Comparison of ENCODE assay signal across 23 cellular contexts in the genomic region with DNA sequence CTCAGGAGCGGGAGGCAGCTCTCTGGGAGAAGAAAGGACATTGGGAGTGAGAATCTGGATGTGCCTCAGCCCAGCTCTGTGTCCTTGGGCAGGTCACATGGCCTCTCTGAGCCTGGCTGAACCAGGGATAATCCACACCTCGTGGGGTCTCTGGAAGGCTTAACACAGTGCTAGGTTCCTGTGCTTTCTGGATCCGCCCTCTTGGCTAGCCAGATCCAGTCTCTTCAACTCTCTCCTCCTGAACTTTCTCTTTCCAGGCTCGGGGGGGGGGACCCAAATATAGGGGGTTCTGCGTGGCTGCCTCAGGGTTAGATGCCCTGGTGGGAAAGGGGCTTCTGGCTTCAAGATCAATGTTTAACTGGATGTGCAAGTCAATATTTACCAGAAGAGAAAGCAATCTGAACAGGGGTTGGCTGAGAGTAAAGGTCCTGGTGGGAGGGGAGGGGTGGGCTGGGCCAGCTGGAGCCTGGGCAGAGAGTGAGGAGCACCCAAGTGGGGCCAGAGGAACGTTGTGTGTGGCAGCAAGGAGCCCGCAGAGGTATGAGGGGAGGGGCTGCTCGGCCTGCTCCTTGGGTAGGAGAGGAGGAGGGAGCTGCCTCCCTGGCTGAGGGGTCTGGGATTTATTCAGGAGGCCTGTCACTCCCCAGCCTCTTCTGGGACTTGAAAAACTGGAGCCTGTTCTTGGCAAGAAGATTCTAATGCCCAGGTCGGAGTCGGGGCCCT. TPM values are rescaled to one million over a fixed set of nuclear protein-coding genes. Genes with fewer than 3 reads are reported as not detected.
DNase-seq lines count a peak whose midpoint lies in the region; ATAC-seq and TF ChIP-seq lines count a peak whose summit lies in the region.
"Had no signal": no experiment of that assay in that cellular context is flagged by ENCODE, and none has a peak within 500 bp of the region (broad histone marks: within the 10 kb centered on the region; RNA-seq: fewer than 3 reads in every experiment).

A gene (plus strand): TSS at position 501 of the 723 bp plus-strand sequence. CDS start 2,125 bp downstream, outside the sequence.

- H3K27ac ChIP-seq in CD4-positive, alpha-beta memory T cell (ENCODE audit: low read depth, low read length): no peak within 1 kb of the TSS
- H3K27ac ChIP-seq in WERI-Rb-1: no peak within 1 kb of the TSS; the same call in 1 of the 2 replicates
- peak within 1 kb of the TSS; percentile 55 to 57 for H3K27ac ChIP-seq in prostate gland
- H3K27ac ChIP-seq in gastrocnemius medialis: no peak within 1 kb of the TSS

- in situ Hi-C loops in gastrocnemius medialis (cut with MboI; ENCODE audit: low sequenced_read_pairs in 4 of 4): no loop called here

- DNase-seq in CD4-positive, alpha-beta memory T cell: no peak
- peak; percentile 50 for DNase-seq in WERI-Rb-1
- peak; percentile 92 for DNase-seq in left kidney (ENCODE audit: low read depth, low spot score)
- no peak for DNase-seq in prostate gland (ENCODE audit: low spot score)
- DNase-seq in erythroblast (lab: John Stamatoyannopoulos, UW): no peak
- no peak for DNase-seq in gastrocnemius medialis
- DNase-seq in MG63: no peak
- DNase-seq: activated CD4-positive, alpha-beta T cell treated with anti-CD3 and anti-CD28 coated beads, Interleukin-2, amount 50 U/mL, for 48 hours; activated T-cell treated with anti-CD3 and anti-CD28 coated beads, Interleukin-2, amount 50 U/mL, for 24 hours; effector CD4-positive, alpha-beta T cell; GF-D8; hippocampal formation; left ventricle myocardium superior; MM.1S; NCI-H187 treated with DMSO at 0.1 percent for 48 hours; OCI-M1; T1000 had no signal

- ATAC-seq in GM21529 (IDR thresholded peaks at IDR 0.05; ENCODE audit: unreplicated experiment) (no peak), gastrocnemius medialis (no peak)
- ATAC-seq: HCT116; left ventricle myocardium superior; natural killer cell treated with Interleukin-12 subunit alpha and Interleukin-12 subunit beta and Interleukin-15 and Interleukin-18, amount 100 ng/mL, for 72 hours had no signal

- peaks cover 0 to 2% (median 0%) of the 10 kb centered on the region in 4 donors for H3K4me1 Mint-ChIP-seq in CD4-positive, alpha-beta memory T cell
- H3K4me1 Mint-ChIP-seq: activated naive CD4-positive, alpha-beta T cell treated with anti-CD3 and anti-CD28 coated beads, Interleukin-2, amount 50 U/mL, for 24 hours had no signal

- H3K9me3 Mint-ChIP-seq in CD4-positive, alpha-beta memory T cell: no peaks in the 10 kb centered on the region
- H3K9me3 Mint-ChIP-seq: activated naive CD4-positive, alpha-beta T cell treated with anti-CD3 and anti-CD28 coated beads, Interleukin-2, amount 50 U/mL, for 24 hours; activated T-cell treated with anti-CD3 and anti-CD28 coated beads, Interleukin-2, amount 50 U/mL, for 24 hours; natural killer cell treated with Interleukin-12 subunit alpha and Interleukin-12 subunit beta and Interleukin-15 and Interleukin-18, amount 100 ng/mL, for 72 hours had no signal

- H3K27ac Mint-ChIP-seq in CD4-positive, alpha-beta memory T cell: peak within 1 kb of the TSS in 5 of 7 donors; percentile 57 to 74 (median 65)
- H3K27ac Mint-ChIP-seq: activated naive CD4-positive, alpha-beta T cell treated with anti-CD3 and anti-CD28 coated beads, Interleukin-2, amount 50 U/mL, for 24 hours; activated T-cell treated with anti-CD3 and anti-CD28 coated beads, Interleukin-2, amount 50 U/mL, for 24 hours; natural killer cell treated with Interleukin-12 subunit alpha and Interleukin-12 subunit beta and Interleukin-15 and Interleukin-18, amount 100 ng/mL, for 72 hours had no signal

- no peak for TF ChIP-seq CTCF in WERI-Rb-1 (IDR thresholded peaks at IDR 0.05; ENCODE audit: low read depth, low read length)
- no peak for TF ChIP-seq CTCF in prostate gland (IDR thresholded peaks at IDR 0.05)
- no peak for TF ChIP-seq CTCF in gastrocnemius medialis (IDR thresholded peaks at IDR 0.05 in 4 of 5, conservative IDR thresholded peaks at IDR 0.05 in 1 of 5)

- H3K4me3 ChIP-seq in CD4-positive, alpha-beta memory T cell (ENCODE audit: low read length in 2 of 2): no peak within 1 kb of the TSS
- H3K4me3 ChIP-seq in WERI-Rb-1 (ENCODE audit: low read depth, low read length): no peak within 1 kb of the TSS
- H3K4me3 ChIP-seq in prostate gland: no peak within 1 kb of the TSS
- no peak within 1 kb of the TSS for H3K4me3 ChIP-seq in gastrocnemius medialis
- no peak within 1 kb of the TSS for H3K4me3 ChIP-seq in MG63

- H3K27me3 Mint-ChIP-seq in CD4-positive, alpha-beta memory T cell: no peaks in the 10 kb centered on the region
- H3K27me3 Mint-ChIP-seq: activated naive CD4-positive, alpha-beta T cell treated with anti-CD3 and anti-CD28 coated beads, Interleukin-2, amount 50 U/mL, for 24 hours; activated T-cell treated with anti-CD3 and anti-CD28 coated beads, Interleukin-2, amount 50 U/mL, for 24 hours; natural killer cell treated with Interleukin-12 subunit alpha and Interleukin-12 subunit beta and Interleukin-15 and Interleukin-18, amount 100 ng/mL, for 72 hours had no signal

- WGBS in prostate gland: 42% methylated on average over 10 of the region's 10 CpGs

- H3K9me3 ChIP-seq in CD4-positive, alpha-beta memory T cell (ENCODE audit: control insufficient read depth in 1 of 2, low read length in 2 of 2): no peaks in the 10 kb centered on the region
- no peaks in the 10 kb centered on the region for H3K9me3 ChIP-seq in WERI-Rb-1 (ENCODE audit: severe bottlenecking)
- no peaks in the 10 kb centered on the region for H3K9me3 ChIP-seq in prostate gland
- H3K9me3 ChIP-seq in gastrocnemius medialis: no peaks in the 10 kb centered on the region
- no peaks in the 10 kb centered on the region for H3K9me3 ChIP-seq in MG63
- H3K9me3 ChIP-seq: SK-N-SH had no signal

- no peaks in the 10 kb centered on the region for H3K36me3 Mint-ChIP-seq in CD4-positive, alpha-beta memory T cell
- H3K36me3 Mint-ChIP-seq: activated naive CD4-positive, alpha-beta T cell treated with anti-CD3 and anti-CD28 coated beads, Interleukin-2, amount 50 U/mL, for 24 hours; natural killer cell treated with Interleukin-12 subunit alpha and Interleukin-12 subunit beta and Interleukin-15 and Interleukin-18, amount 100 ng/mL, for 72 hours had no signal

- no peak within 1 kb of the TSS for H3K4me3 Mint-ChIP-seq in CD4-positive, alpha-beta memory T cell
- H3K4me3 Mint-ChIP-seq: activated naive CD4-positive, alpha-beta T cell treated with anti-CD3 and anti-CD28 coated beads, Interleukin-2, amount 50 U/mL, for 24 hours; activated T-cell treated with anti-CD3 and anti-CD28 coated beads, Interleukin-2, amount 50 U/mL, for 24 hours; natural killer cell treated with Interleukin-12 subunit alpha and Interleukin-12 subunit beta and Interleukin-15 and Interleukin-18, amount 100 ng/mL, for 72 hours had no signal

- POLR2A ChIA-PET in CD4-positive, alpha-beta memory T cell (lab: Charles Lee; ENCODE audit: partially characterized antibody): interaction anchor here (1.5 to 1.9 kb wide), 2 partner anchors 12 to 26 kb away, joined by 3 to 5 read pairs; no protein-coding TSS in a partner anchor

- H3K27me3 ChIP-seq in CD4-positive, alpha-beta memory T cell (ENCODE audit: insufficient read depth, low read length): no peaks in the 10 kb centered on the region
- H3K27me3 ChIP-seq in WERI-Rb-1 (ENCODE audit: insufficient read depth, low read depth, severe bottlenecking): no peaks in the 10 kb centered on the region
- no peaks in the 10 kb centered on the region for H3K27me3 ChIP-seq in prostate gland (replicated peaks; ENCODE audit: insufficient read depth)
- no peaks in the 10 kb centered on the region for H3K27me3 ChIP-seq in gastrocnemius medialis
- H3K27me3 ChIP-seq in MG63: no peaks in the 10 kb centered on the region

- no peaks in the 10 kb centered on the region for H3K4me1 ChIP-seq in CD4-positive, alpha-beta memory T cell (ENCODE audit: insufficient read depth, low read length)
- H3K4me1 ChIP-seq in prostate gland (replicated peaks) (no peaks in the 10 kb centered on the region), gastrocnemius medialis (peaks cover 0 to 4% of the 10 kb centered on the region in 2 donors)

- intact Hi-C loops in CD4-positive, alpha-beta memory T cell (cut with micrococcal nuclease): no loop called here
- intact Hi-C loops in prostate gland (cut with DNase I): no loop called here
- intact Hi-C loops in gastrocnemius medialis (cut with DNase I; ENCODE audit: low total_unique reads): no loop called here

- CTCF ChIA-PET in CD4-positive, alpha-beta memory T cell (lab: Charles Lee; ENCODE audit: partially characterized antibody): no interaction called here

- TF ChIP-seq POLR2A in prostate gland (IDR thresholded peaks at IDR 0.05) (no peak), erythroblast (IDR thresholded peaks at IDR 0.05; ENCODE audit: low read length) (no peak), gastrocnemius medialis (IDR thresholded peaks at IDR 0.05) (no peak)

- H3K36me3 ChIP-seq in CD4-positive, alpha-beta memory T cell (ENCODE audit: insufficient read depth, low read length): no peaks in the 10 kb centered on the region
- H3K36me3 ChIP-seq in WERI-Rb-1: peaks cover 1% of the 10 kb centered on the region; the same call in 1 of the 2 replicates
- no peaks in the 10 kb centered on the region for H3K36me3 ChIP-seq in prostate gland
- H3K36me3 ChIP-seq in gastrocnemius medialis: peaks cover 0 to 9% of the 10 kb centered on the region in 2 donors
- no peaks in the 10 kb centered on the region for H3K36me3 ChIP-seq in MG63

RNA-seq across cellular contexts. Expression of the gene that starts here (rescaled TPM):
- 1 to 10 TPM in 1 of 2 experiments, under 1 TPM in 1; 0.19 to 1.3 TPM for total RNA-seq in CD4-positive, alpha-beta memory T cell
- under 1 TPM in 1 of 2 donors, not detected in 1; 0.14 TPM for polyA plus RNA-seq in CD4-positive, alpha-beta memory T cell
- total RNA-seq in prostate gland: 10 to 100 TPM; 30.4 to 56.1 TPM
- total RNA-seq in gastrocnemius medialis: 1 to 10 TPM in 3 of 4 donors, under 1 TPM in 1; 0.85 to 6.4 (median 4.3) TPM
- total RNA-seq in MG63 (2014; rRNA removed; shearing (Covaris generic); ENCODE audit: low replicate concordance): not detected in 2 replicates
- total RNA-seq: NCI-H460 had no signal

Comparison
In these comparisons a context has a peak if more than half of its experiments do, and no peak if none do; other contexts are left out.
1. RNA of the gene that starts here (total RNA-seq): 30.4 to 56.1 TPM in prostate gland; 0.85 to 6.4 TPM in gastrocnemius medialis, 0.19 to 1.3 TPM in CD4-positive, alpha-beta memory T cell and not detected in MG63; every median in the first group is over 4 times any median in the second.
2. DNase-seq: peak in WERI-Rb-1 (single experiment) and left kidney (single experiment); none in CD4-positive, alpha-beta memory T cell (0 of 5), prostate gland (single experiment), erythroblast (0 of 2), gastrocnemius medialis (0 of 2) and MG63 (single experiment).
3. H3K27ac ChIP-seq: peak in prostate gland (2 of 2); none in CD4-positive, alpha-beta memory T cell (single experiment), WERI-Rb-1 (single experiment) and gastrocnemius medialis (0 of 4).